Comparison of ENCODE assay signal across 1 cellular context in genomic region chr16:30997887-30998711, GRCh38.
A peak's percentile ranks its signal among the peaks of the same experiment; 100 is the strongest.
TF ChIP-seq lines count a peak whose summit lies in the region.

No MANE protein-coding gene starts in this region.

TF ChIP-seq in K562, 482 proteins besides CTCF, POLR2A, EP300 and RAD21:
- TF ChIP-seq ATF3 (IDR thresholded peaks at IDR 0.05) = peak; percentile 46
- TF ChIP-seq ATF3 (CRISPR knock-in tag; conservative IDR thresholded peaks at IDR 0.05) = no peak
- no peak for TF ChIP-seq ADNP (tag; IDR thresholded peaks at IDR 0.05)
- peak; percentile 29; the same call in 1 of the 2 replicates for TF ChIP-seq ZFX (CRISPR knock-in tag; IDR thresholded peaks at IDR 0.05)
- no peak for TF ChIP-seq KAT7 (CRISPR knock-in tag; IDR thresholded peaks at IDR 0.05; ENCODE audit: borderline replicate concordance)
- peak; percentile 47 to 69 for TF ChIP-seq KDM1A (IDR thresholded peaks at IDR 0.05)
- 0 out of 2 replicates have a peak, but pooled peaks have one; percentile 11 for TF ChIP-seq ESRRA (IDR thresholded peaks at IDR 0.05; ENCODE audit: borderline replicate concordance, low read depth)
- TF ChIP-seq FOXJ2 (tag; IDR thresholded peaks at IDR 0.05) = no peak
- no peak for TF ChIP-seq BRCA1 (IDR thresholded peaks at IDR 0.05)
- TF ChIP-seq BRCA1 (CRISPR knock-in tag; IDR thresholded peaks at IDR 0.05) = 0 out of 2 replicates have a peak, but pooled peaks have one; percentile 21
- TF ChIP-seq PKNOX1 (IDR thresholded peaks at IDR 0.05) = peak; percentile 73
